8 cellular contexts compared by ENCODE assay signal in the genomic region with DNA sequence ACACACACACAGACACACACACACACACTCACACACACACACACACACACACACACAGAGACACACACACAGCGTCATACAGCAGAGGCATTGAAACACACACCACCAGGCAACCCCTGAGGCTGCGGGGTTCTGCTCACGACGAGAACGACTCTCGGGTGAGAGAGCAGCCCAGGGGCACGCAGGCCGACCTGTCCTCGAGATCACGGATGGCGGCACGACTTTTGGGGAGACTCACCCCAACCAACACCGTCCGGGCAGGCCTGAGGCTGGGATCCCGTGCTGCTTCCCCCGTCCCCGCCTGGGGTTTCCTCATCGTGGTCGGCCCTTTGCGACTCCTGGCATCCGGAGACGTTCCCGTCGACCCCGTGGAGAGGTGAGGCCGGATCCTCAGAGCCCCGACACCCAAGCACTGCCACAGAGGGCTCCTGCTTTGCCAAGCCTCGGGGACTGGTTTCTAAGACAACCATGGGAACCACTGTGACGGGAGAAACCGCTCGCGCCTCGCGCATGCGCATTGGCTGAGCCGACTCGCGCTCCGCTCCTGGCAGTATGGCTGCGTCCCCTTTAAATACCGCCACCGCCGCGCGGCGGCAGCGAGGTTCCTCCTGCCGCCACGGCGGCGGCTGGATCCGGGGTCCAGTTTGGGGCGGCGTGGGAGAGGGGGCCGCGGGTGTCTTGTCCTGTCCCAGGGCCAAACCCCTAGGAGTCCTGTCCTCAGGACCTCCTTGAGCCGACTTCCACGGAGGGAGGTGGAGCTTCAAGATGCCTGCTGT.
DNase-seq lines count a peak whose midpoint lies in the region; ATAC-seq and TF ChIP-seq lines count a peak whose summit lies in the region.
"Not testable (repeated sequence)": the region's sequence is repeated elsewhere in the genome, so short reads cannot be mapped to it uniquely, and the experiment has no call there.

No MANE protein-coding gene starts in this region.

- peak; percentile 43 to 63 for ATAC-seq in CD4-positive, CD25-positive, alpha-beta regulatory T cell (ENCODE audit: low read depth in 2 of 2)
- ATAC-seq in GM19438 (IDR thresholded peaks at IDR 0.05; ENCODE audit: low read depth, unreplicated experiment) (peak; percentile 46), HG02852 (IDR thresholded peaks at IDR 0.05; ENCODE audit: unreplicated experiment) (peak; percentile 84), PC-3 (peak; percentile 33; the same call in 1 of the 2 replicates), left lobe of liver (peak; percentile 86)

- 15% methylated on average over 21 of the region's 58 CpGs for WGBS in smooth muscle cell (ENCODE audit: low lambda C conversion rate)

- H4K20me1 ChIP-seq in PC-3 (ENCODE audit: low read length); smooth muscle cell (ENCODE audit: low read depth): not testable (repeated sequence)

- H3K27ac ChIP-seq in CD4-positive, CD25-positive, alpha-beta regulatory T cell (ENCODE audit: insufficient read depth, low read length, poor library complexity, severe bottlenecking); PC-3 (ENCODE audit: low read length); smooth muscle cell (ENCODE audit: low read depth): not testable (repeated sequence)

- H3K4me1 ChIP-seq in CD4-positive, CD25-positive, alpha-beta regulatory T cell (ENCODE audit: control insufficient read depth, insufficient read depth, low read length, poor library complexity, severe bottlenecking); PC-3 (ENCODE audit: insufficient read depth, low read length); smooth muscle cell (ENCODE audit: low read depth): not testable (repeated sequence)

- H3K27ac Mint-ChIP-seq in CD4-positive, CD25-positive, alpha-beta regulatory T cell; activated T-cell treated with anti-CD3 and anti-CD28 coated beads, Interleukin-2, amount 50 U/mL, for 24 hours: not testable (repeated sequence)

- intact Hi-C loops in PC-3 (cut with micrococcal nuclease): not testable (repeated sequence)

- H3K27me3 Mint-ChIP-seq in CD4-positive, CD25-positive, alpha-beta regulatory T cell; activated T-cell treated with anti-CD3 and anti-CD28 coated beads, Interleukin-2, amount 50 U/mL, for 24 hours: not testable (repeated sequence)

- not testable (repeated sequence) for H3F3A ChIP-seq in PC-3 (ENCODE audit: low read length, unreplicated experiment); smooth muscle cell (ENCODE audit: low read depth)

- not testable (repeated sequence) for TF ChIP-seq CTCF in PC-3 (conservative IDR thresholded peaks at IDR 0.05; ENCODE audit: low read depth, low read length); choroid plexus epithelial cell (conservative IDR thresholded peaks at IDR 0.05; ENCODE audit: low read depth, low read length); smooth muscle cell (IDR thresholded peaks at IDR 0.05; ENCODE audit: borderline replicate concordance, insufficient read depth, poor library complexity, severe bottlenecking)

- not testable (repeated sequence) for H3K9me2 ChIP-seq in PC-3 (replicated peaks; ENCODE audit: low read length)

- not testable (repeated sequence) for H3K4me3 ChIP-seq in CD4-positive, CD25-positive, alpha-beta regulatory T cell (ENCODE audit: low read depth, low read length); PC-3 (ENCODE audit: low read length); smooth muscle cell
- peak overlapping the region; percentile 48 for H3K4me3 ChIP-seq in choroid plexus epithelial cell (ENCODE audit: low read depth, low read length)

- DNase-seq in CD4-positive, CD25-positive, alpha-beta regulatory T cell: peak in 1 of 3 donors; percentile 49
- not testable (repeated sequence) for DNase-seq in PC-3; choroid plexus epithelial cell (ENCODE audit: low read depth); left lobe of liver (ENCODE audit: low spot score); smooth muscle cell (lab: John Stamatoyannopoulos, UW; ENCODE audit: unreplicated experiment)
- peak; percentile 44 for DNase-seq in activated T-cell treated with anti-CD3 and anti-CD28 coated beads, Interleukin-2, amount 50 U/mL, for 24 hours

- not testable (repeated sequence) for H3K4me1 Mint-ChIP-seq in CD4-positive, CD25-positive, alpha-beta regulatory T cell; activated T-cell treated with anti-CD3 and anti-CD28 coated beads, Interleukin-2, amount 50 U/mL, for 24 hours (ENCODE audit: low read depth)

- not testable (repeated sequence) for H3K79me2 ChIP-seq in PC-3 (ENCODE audit: low read length); smooth muscle cell (ENCODE audit: low read depth)

- peak overlapping the region in 2 of 4 donors; percentile 33 to 71 for H3K4me3 Mint-ChIP-seq in CD4-positive, CD25-positive, alpha-beta regulatory T cell
- not testable (repeated sequence) for H3K4me3 Mint-ChIP-seq in activated T-cell treated with anti-CD3 and anti-CD28 coated beads, Interleukin-2, amount 50 U/mL, for 24 hours

- H3K4me2 ChIP-seq in PC-3 (ENCODE audit: low read length): not testable (repeated sequence)
- peak overlapping the region; percentile 51 for H3K4me2 ChIP-seq in smooth muscle cell

- H3K27me3 ChIP-seq in CD4-positive, CD25-positive, alpha-beta regulatory T cell (ENCODE audit: control insufficient read depth, insufficient read depth, low read length); PC-3 (ENCODE audit: low read length); smooth muscle cell (ENCODE audit: low read depth): not testable (repeated sequence)

- H3K9me3 ChIP-seq in CD4-positive, CD25-positive, alpha-beta regulatory T cell (ENCODE audit: control insufficient read depth in 2 of 2, low read length in 2 of 2); PC-3 (ENCODE audit: low read length); smooth muscle cell (replicated peaks; ENCODE audit: low read depth): not testable (repeated sequence)

- not testable (repeated sequence) for H3K36me3 Mint-ChIP-seq in CD4-positive, CD25-positive, alpha-beta regulatory T cell; activated T-cell treated with anti-CD3 and anti-CD28 coated beads, Interleukin-2, amount 50 U/mL, for 24 hours (ENCODE audit: low read depth)

- CTCF ChIA-PET in PC-3 (lab: Charles Lee): not testable (repeated sequence)

- H3K9ac ChIP-seq in PC-3 (ENCODE audit: low read length); smooth muscle cell (ENCODE audit: low read depth): not testable (repeated sequence)

- not testable (repeated sequence) for H3K36me3 ChIP-seq in CD4-positive, CD25-positive, alpha-beta regulatory T cell (ENCODE audit: control insufficient read depth, insufficient read depth, low read length); PC-3 (ENCODE audit: low read depth, low read length); smooth muscle cell (ENCODE audit: low read depth)

- POLR2A ChIA-PET in PC-3 (lab: Charles Lee; ENCODE audit: unreplicated experiment): not testable (repeated sequence)

- not testable (repeated sequence) for H3K9me3 Mint-ChIP-seq in CD4-positive, CD25-positive, alpha-beta regulatory T cell; activated T-cell treated with anti-CD3 and anti-CD28 coated beads, Interleukin-2, amount 50 U/mL, for 24 hours

- H2AFZ ChIP-seq in PC-3 (ENCODE audit: low read length); smooth muscle cell (ENCODE audit: low read depth): not testable (repeated sequence)

- BruUV-seq in PC-3 (replicated peaks; lab: Mats Ljungman, UMichigan): not testable (repeated sequence)

Comparison
In these comparisons a context has a peak if more than half of its experiments do, and no peak if none do; other contexts are left out.
1. ATAC-seq: peak in every context shown above with its lines; median percentile 86 in left lobe of liver; 84 in HG02852; 53 in CD4-positive, CD25-positive, alpha-beta regulatory T cell; 46 in GM19438; 33 in PC-3.